In genomic region chr9:292915-293314, GRCh38 we compare ENCODE assay signal across 20 cellular contexts.
DNase-seq lines count a peak whose midpoint lies in the region; ATAC-seq and TF ChIP-seq lines count a peak whose summit lies in the region.
"Had no signal": no experiment of that assay in that cellular context is flagged by ENCODE, and none has a peak within 500 bp of the region (broad histone marks: within the 10 kb centered on the region; RNA-seq: fewer than 3 reads in every experiment).

No MANE protein-coding gene starts in this region.

- DNase-seq in activated naive CD8-positive, alpha-beta T cell treated with anti-CD3 and anti-CD28 coated beads, Interleukin-2, amount 10 ng/mL, durations not matched to agents 7 days and 5 days: no peak
- no peak for DNase-seq in activated naive CD8-positive, alpha-beta T cell treated with anti-CD3 and anti-CD28 coated beads, Interleukin-2, amount 50 U/mL, for 24 hours
- DNase-seq in GM23338 (ENCODE audit: low spot score): peak; percentile 17
- DNase-seq in WTC11 (ENCODE audit: low spot score): no peak
- DNase-seq in stimulated activated naive B cell treated with anti-CD40 and anti-IgM and Interleukin-4, amounts not matched to agents 10 μg/mL and 1 μg/mL and 100 μg/mL, for 72 hours: no peak
- DNase-seq in dorsolateral prefrontal cortex: no peak
- DNase-seq: activated effector memory CD4-positive, alpha-beta T cell treated with anti-CD3 and anti-CD28 coated beads, Interleukin-2, amount 50 U/mL, for 16 hours; amniotic stem cell; COR-L47; islet precursor cell; mucosa of descending colon; NCI-H1436; NCI-H510A treated with DMSO at 0.1 percent for 48 hours; stimulated activated naive CD4-positive, alpha-beta T cell; thyroid gland had no signal

- TF ChIP-seq CTCF in GM23338 (conservative IDR thresholded peaks at IDR 0.05; ENCODE audit: low read depth in 2 of 2): peak in 1 of 2 experiments; percentile 35; a peak in 3 of 4 replicates
- TF ChIP-seq CTCF in WTC11 (IDR thresholded peaks at IDR 0.05): no peak
- TF ChIP-seq CTCF in dorsolateral prefrontal cortex (IDR thresholded peaks at IDR 0.05 in 54 of 56, conservative IDR thresholded peaks at IDR 0.05 in 2 of 56; ENCODE audit: low read depth in 1 of 56, partially characterized antibody in 56 of 56): no peak

- H3K27ac Mint-ChIP-seq in activated naive CD8-positive, alpha-beta T cell treated with anti-CD3 and anti-CD28 coated beads, Interleukin-2, amount 10 ng/mL, durations not matched to agents 7 days and 5 days: peak overlapping the region; percentile 52
- H3K27ac Mint-ChIP-seq in activated naive CD8-positive, alpha-beta T cell treated with anti-CD3 and anti-CD28 coated beads, Interleukin-2, amount 50 U/mL, for 24 hours: no peak overlapping the region
- no peak overlapping the region for H3K27ac Mint-ChIP-seq in GM23338
- no peak overlapping the region for H3K27ac Mint-ChIP-seq in WTC11
- H3K27ac Mint-ChIP-seq in stimulated activated naive B cell treated with anti-CD40 and anti-IgM and Interleukin-4, amounts not matched to agents 10 μg/mL and 1 μg/mL and 100 μg/mL, for 72 hours: peak overlapping the region; percentile 3

- H2AFZ ChIP-seq in GM23338: no peak overlapping the region

- H3K27me3 Mint-ChIP-seq in activated naive CD8-positive, alpha-beta T cell treated with anti-CD3 and anti-CD28 coated beads, Interleukin-2, amount 10 ng/mL, durations not matched to agents 7 days and 5 days: no peaks in the 10 kb centered on the region
- H3K27me3 Mint-ChIP-seq in activated naive CD8-positive, alpha-beta T cell treated with anti-CD3 and anti-CD28 coated beads, Interleukin-2, amount 50 U/mL, for 24 hours: no peaks in the 10 kb centered on the region
- H3K27me3 Mint-ChIP-seq in GM23338 (ENCODE audit: insufficient read depth, low read depth, poor library complexity): peaks cover 3% of the 10 kb centered on the region
- no peaks in the 10 kb centered on the region; the same call in 1 of the 2 replicates for H3K27me3 Mint-ChIP-seq in WTC11 (ENCODE audit: low read depth)
- H3K27me3 Mint-ChIP-seq in stimulated activated naive B cell treated with anti-CD40 and anti-IgM and Interleukin-4, amounts not matched to agents 10 μg/mL and 1 μg/mL and 100 μg/mL, for 72 hours: no peaks in the 10 kb centered on the region

- H3K9me3 Mint-ChIP-seq in activated naive CD8-positive, alpha-beta T cell treated with anti-CD3 and anti-CD28 coated beads, Interleukin-2, amount 10 ng/mL, durations not matched to agents 7 days and 5 days: no peaks in the 10 kb centered on the region
- no peaks in the 10 kb centered on the region for H3K9me3 Mint-ChIP-seq in activated naive CD8-positive, alpha-beta T cell treated with anti-CD3 and anti-CD28 coated beads, Interleukin-2, amount 50 U/mL, for 24 hours
- H3K9me3 Mint-ChIP-seq in GM23338 (no peaks in the 10 kb centered on the region), WTC11 (peaks cover 4% of the 10 kb centered on the region; the same call in 1 of the 2 replicates)
- H3K9me3 Mint-ChIP-seq in stimulated activated naive B cell treated with anti-CD40 and anti-IgM and Interleukin-4, amounts not matched to agents 10 μg/mL and 1 μg/mL and 100 μg/mL, for 72 hours: no peaks in the 10 kb centered on the region

- POLR2A ChIA-PET in activated naive CD8-positive, alpha-beta T cell treated with anti-CD3 and anti-CD28 coated beads, Interleukin-2, amount 10 ng/mL, durations not matched to agents 7 days and 5 days (lab: Charles Lee): interaction anchor here (1.3 to 1.5 kb wide), 2 partner anchors 20 to 78 kb away, joined by 4 to 5 read pairs; partner anchors contain the start of gene DOCK8
- POLR2A ChIA-PET in WTC11 (lab: Charles Lee): no interaction called here

- H4K20me1 ChIP-seq in GM23338 (replicated peaks; ENCODE audit: insufficient read depth): no peaks in the 10 kb centered on the region

- H3K27me3 ChIP-seq in GM23338 (ENCODE audit: insufficient read depth) (no peaks in the 10 kb centered on the region), dorsolateral prefrontal cortex (peaks cover 0 to 41% (median 9%) of the 10 kb centered on the region in 45 donors)
- H3K27me3 ChIP-seq: breast epithelium, SJSA1, thyroid gland had no signal

- H3K27ac ChIP-seq in GM23338 (ENCODE audit: low read depth): no peak overlapping the region
- no peak overlapping the region for H3K27ac ChIP-seq in dorsolateral prefrontal cortex
- H3K27ac ChIP-seq: breast epithelium, prostate gland, SJSA1, skin epidermis, thyroid gland had no signal

- ATAC-seq in activated naive CD8-positive, alpha-beta T cell treated with anti-CD3 and anti-CD28 coated beads, Interleukin-2, amount 10 ng/mL, durations not matched to agents 7 days and 5 days (ENCODE audit: low read depth): no peak
- ATAC-seq in activated naive CD8-positive, alpha-beta T cell treated with anti-CD3 and anti-CD28 coated beads, Interleukin-2, amount 50 U/mL, for 24 hours: no peak
- ATAC-seq in GM23338 (no peak; the same call in 1 of the 3 replicates), WTC11 (peak; percentile 32; the same call in 1 of the 2 replicates), GM21390 (IDR thresholded peaks at IDR 0.05; ENCODE audit: unreplicated experiment) (no peak)
- no peak for ATAC-seq in stimulated activated naive B cell treated with anti-CD40 and anti-IgM and Interleukin-4, amounts not matched to agents 10 μg/mL and 1 μg/mL and 100 μg/mL, for 72 hours (replicated peaks)
- ATAC-seq: mucosa of descending colon had no signal

- no peaks in the 10 kb centered on the region for H3F3A ChIP-seq in GM23338 (replicated peaks; ENCODE audit: low read depth)

- no peak overlapping the region for H3K4me2 ChIP-seq in GM23338

- H3K4me3 Mint-ChIP-seq in activated naive CD8-positive, alpha-beta T cell treated with anti-CD3 and anti-CD28 coated beads, Interleukin-2, amount 10 ng/mL, durations not matched to agents 7 days and 5 days: no peak overlapping the region
- no peak overlapping the region for H3K4me3 Mint-ChIP-seq in activated naive CD8-positive, alpha-beta T cell treated with anti-CD3 and anti-CD28 coated beads, Interleukin-2, amount 50 U/mL, for 24 hours
- H3K4me3 Mint-ChIP-seq in GM23338: no peak overlapping the region
- no peak overlapping the region for H3K4me3 Mint-ChIP-seq in WTC11
- H3K4me3 Mint-ChIP-seq in stimulated activated naive B cell treated with anti-CD40 and anti-IgM and Interleukin-4, amounts not matched to agents 10 μg/mL and 1 μg/mL and 100 μg/mL, for 72 hours: no peak overlapping the region

- no peaks in the 10 kb centered on the region for H3K9me2 ChIP-seq in GM23338 (ENCODE audit: insufficient read depth)

- H3K4me3 ChIP-seq in GM23338 (no peak overlapping the region), dorsolateral prefrontal cortex (no peak overlapping the region)
- H3K4me3 ChIP-seq: breast epithelium, mucosa of descending colon, prostate gland, SJSA1, skin epidermis, thyroid gland had no signal

- H3K79me2 ChIP-seq in GM23338 (replicated peaks; ENCODE audit: insufficient read depth): no peaks in the 10 kb centered on the region

- no peaks in the 10 kb centered on the region for H3K4me1 ChIP-seq in GM23338 (ENCODE audit: insufficient read depth)
- H3K4me1 ChIP-seq: prostate gland, SJSA1, thyroid gland had no signal

- H3K36me3 Mint-ChIP-seq in activated naive CD8-positive, alpha-beta T cell treated with anti-CD3 and anti-CD28 coated beads, Interleukin-2, amount 10 ng/mL, durations not matched to agents 7 days and 5 days: peaks cover 52% of the 10 kb centered on the region
- peaks cover 74% of the 10 kb centered on the region for H3K36me3 Mint-ChIP-seq in activated naive CD8-positive, alpha-beta T cell treated with anti-CD3 and anti-CD28 coated beads, Interleukin-2, amount 50 U/mL, for 24 hours (ENCODE audit: low read depth)
- H3K36me3 Mint-ChIP-seq in GM23338 (ENCODE audit: low read depth): no peaks in the 10 kb centered on the region
- H3K36me3 Mint-ChIP-seq in WTC11: no peaks in the 10 kb centered on the region
- peaks cover 32 to 51% of the 10 kb centered on the region in 2 donors for H3K36me3 Mint-ChIP-seq in stimulated activated naive B cell treated with anti-CD40 and anti-IgM and Interleukin-4, amounts not matched to agents 10 μg/mL and 1 μg/mL and 100 μg/mL, for 72 hours

- H3K4me1 Mint-ChIP-seq in activated naive CD8-positive, alpha-beta T cell treated with anti-CD3 and anti-CD28 coated beads, Interleukin-2, amount 10 ng/mL, durations not matched to agents 7 days and 5 days: peaks cover 43% of the 10 kb centered on the region
- H3K4me1 Mint-ChIP-seq in activated naive CD8-positive, alpha-beta T cell treated with anti-CD3 and anti-CD28 coated beads, Interleukin-2, amount 50 U/mL, for 24 hours: peaks cover 40% of the 10 kb centered on the region
- no peaks in the 10 kb centered on the region for H3K4me1 Mint-ChIP-seq in GM23338
- 0 out of 2 replicates have a peak, but pooled peaks cover 2% of the 10 kb centered on the region for H3K4me1 Mint-ChIP-seq in WTC11
- H3K4me1 Mint-ChIP-seq in stimulated activated naive B cell treated with anti-CD40 and anti-IgM and Interleukin-4, amounts not matched to agents 10 μg/mL and 1 μg/mL and 100 μg/mL, for 72 hours: peaks cover 27 to 37% of the 10 kb centered on the region in 2 donors

- intact Hi-C loops in dorsolateral prefrontal cortex (cut with DNase I): no loop called here

- CTCF ChIA-PET in WTC11 (lab: Charles Lee): interaction anchor here (0.7 kb wide), 1 partner anchor 15 kb away, joined by 3 read pairs; no protein-coding TSS in a partner anchor

- H3K36me3 ChIP-seq in GM23338 (ENCODE audit: insufficient read depth): no peaks in the 10 kb centered on the region
- H3K36me3 ChIP-seq: breast epithelium, prostate gland, SJSA1, thyroid gland had no signal

TF ChIP-seq in GM23338, 12 proteins besides CTCF, POLR2A, EP300 and RAD21 (continues in another document):
- TF ChIP-seq CREB1 (CRISPR knock-in tag; IDR thresholded peaks at IDR 0.05; ENCODE audit: low read depth): no peak
- TF ChIP-seq NANOG (IDR thresholded peaks at IDR 0.05; ENCODE audit: borderline replicate concordance): no peak
- no peak for TF ChIP-seq POLR2AphosphoS5 (IDR thresholded peaks at IDR 0.05; ENCODE audit: low read depth)
- TF ChIP-seq EZH2phosphoT487 (IDR thresholded peaks at IDR 0.05; ENCODE audit: unreplicated experiment): no peak
- TF ChIP-seq ZNF331 (CRISPR knock-in tag; IDR thresholded peaks at IDR 0.05; ENCODE audit: low read depth): no peak
- no peak for TF ChIP-seq ZNF114 (CRISPR knock-in tag; IDR thresholded peaks at IDR 0.05)
- TF ChIP-seq EZH2 (IDR thresholded peaks at IDR 0.05; ENCODE audit: low read depth, unreplicated experiment): no peak

Comparison
In these comparisons a context has a peak if more than half of its experiments do, and no peak if none do; other contexts are left out.
1. H3K27ac Mint-ChIP-seq: peak in activated naive CD8-positive, alpha-beta T cell treated with anti-CD3 and anti-CD28 coated beads, Interleukin-2, amount 10 ng/mL, durations not matched to agents 7 days and 5 days (single experiment) and stimulated activated naive B cell treated with anti-CD40 and anti-IgM and Interleukin-4, amounts not matched to agents 10 μg/mL and 1 μg/mL and 100 μg/mL, for 72 hours (single experiment); none in activated naive CD8-positive, alpha-beta T cell treated with anti-CD3 and anti-CD28 coated beads, Interleukin-2, amount 50 U/mL, for 24 hours (single experiment), GM23338 (single experiment) and WTC11 (single experiment).